In genomic region chr6:4908062-4908461, GRCh38 we compare ENCODE assay signal across 2 cellular contexts.
TF ChIP-seq lines count a peak whose summit lies in the region.

No MANE protein-coding gene starts in this region.

TF ChIP-seq in GM12878, 131 proteins besides CTCF, POLR2A, EP300 and RAD21 (continued from another document):
- TF ChIP-seq KLF5 (IDR thresholded peaks at IDR 0.05; ENCODE audit: partially characterized antibody) (no peak), NKRF (conservative IDR thresholded peaks at IDR 0.05) (no peak), ZNF687 (IDR thresholded peaks at IDR 0.05) (no peak), ZBTB33 (IDR thresholded peaks at IDR 0.05) (no peak), ZNF384 (IDR thresholded peaks at IDR 0.05; ENCODE audit: borderline replicate concordance, low read depth, low read length) (no peak), NFXL1 (IDR thresholded peaks at IDR 0.05; ENCODE audit: borderline replicate concordance) (no peak), CBX5 (IDR thresholded peaks at IDR 0.05; ENCODE audit: low read depth) (no peak)

TF ChIP-seq in SK-N-SH treated with all-trans-retinoic acid at 6 μM for 48 hours, 23 proteins besides CTCF, POLR2A, EP300 and RAD21 (continued from another document):
- TF ChIP-seq ISL1 (CRISPR knock-in tag; IDR thresholded peaks at IDR 0.05) = no peak
- no peak for TF ChIP-seq BACH2 (CRISPR knock-in tag; IDR thresholded peaks at IDR 0.05; ENCODE audit: borderline replicate concordance)
- TF ChIP-seq OSR1 (CRISPR knock-in tag; IDR thresholded peaks at IDR 0.05) = no peak
- no peak for TF ChIP-seq ZFP3 (CRISPR knock-in tag; IDR thresholded peaks at IDR 0.05)
